7 cellular contexts compared by ENCODE assay signal in the genomic region with DNA sequence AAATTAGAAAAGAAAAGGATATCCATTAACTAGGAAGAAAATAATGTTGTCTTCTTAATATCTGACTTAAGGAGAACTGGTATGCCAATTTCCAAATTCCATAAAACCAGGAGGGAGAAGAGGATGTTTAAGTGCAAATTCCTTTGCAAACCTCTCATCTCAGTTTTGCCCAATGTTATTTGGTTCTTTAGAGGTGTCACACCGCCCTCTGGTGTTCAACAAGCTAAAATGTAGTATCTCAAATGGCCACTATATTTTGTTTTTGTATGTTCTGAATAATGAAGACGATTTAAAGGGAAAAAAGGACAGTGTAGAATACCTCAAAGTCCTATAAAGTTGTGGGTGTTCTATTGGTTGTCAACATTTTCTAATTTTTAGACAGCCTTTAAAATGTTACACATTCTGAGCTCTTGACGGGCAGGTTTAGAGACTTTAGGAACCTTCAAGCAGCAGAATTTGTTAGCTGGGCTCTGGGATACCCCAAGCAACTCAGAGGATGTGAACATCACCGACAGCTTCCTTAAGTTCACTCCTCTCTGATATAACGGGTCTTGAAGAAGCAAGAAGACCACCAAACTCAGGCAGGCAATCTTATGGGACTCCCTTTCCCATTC.
DNase-seq lines count a peak whose midpoint lies in the region; FAIRE-seq and TF ChIP-seq lines count a peak whose summit lies in the region.

No MANE protein-coding gene starts in this region.

- H3K27ac ChIP-seq in VCaP, result no peak overlapping the region

- FAIRE-seq in G401.6 (lab: Jason Lieb, UNC) (peak; percentile 95), H54 (lab: Jason Lieb, UNC) (peak; percentile 94)

- TF ChIP-seq CTCF in VCaP (conservative IDR thresholded peaks at IDR 0.05) (peak; percentile 77), fibroblast of pulmonary artery (IDR thresholded peaks at IDR 0.05; ENCODE audit: low read length, missing control alignments) (peak; percentile 69)

- no peak for TF ChIP-seq POLR2A in H54 (IDR thresholded peaks at IDR 0.05; ENCODE audit: low read depth, low read length)

- H3K4me3 ChIP-seq in fibroblast of pulmonary artery (replicated peaks; ENCODE audit: low read depth, low read length), result no peak overlapping the region

- DNase-seq in H54 (ENCODE audit: insufficient read length, low spot score) (no peak), NCI-H146 treated with DMSO at 0.1 percent for 48 hours (lab: John Stamatoyannopoulos, UW; ENCODE audit: unreplicated experiment) (peak; percentile 50), fibroblast of pulmonary artery (ENCODE audit: low read depth) (peak; percentile 84), non-pigmented ciliary epithelial cell (ENCODE audit: low read depth) (peak; percentile 59)
- DNase-seq in stimulated activated naive CD4-positive, alpha-beta T cell treated with Interleukin-2 at 50 U/mL for 16 hours (lab: John Stamatoyannopoulos, UW), result no peak

Comparison
In these comparisons a context has a peak if more than half of its experiments do, and no peak if none do; other contexts are left out.
1. DNase-seq: peak in NCI-H146 treated with DMSO at 0.1 percent for 48 hours (single experiment), fibroblast of pulmonary artery (single experiment) and non-pigmented ciliary epithelial cell (single experiment); none in H54 (single experiment) and stimulated activated naive CD4-positive, alpha-beta T cell treated with Interleukin-2 at 50 U/mL for 16 hours (single experiment).